In genomic region chr22:44578115-44578457, GRCh38 we compare ENCODE assay signal across 21 cellular contexts.
"Had no signal": no experiment of that assay in that cellular context is flagged by ENCODE, and none has a peak within 500 bp of the region (broad histone marks: within the 10 kb centered on the region; RNA-seq: fewer than 3 reads in every experiment).

No MANE protein-coding gene starts in this region.

- H3K27ac ChIP-seq: colonic mucosa, gastroesophageal sphincter, right atrium auricular region, spleen, tibial nerve had no signal

- H3K9me3 ChIP-seq: colonic mucosa, gastroesophageal sphincter, right atrium auricular region, spleen had no signal

- H3K27me3 Mint-ChIP-seq: activated naive CD8-positive, alpha-beta T cell had no signal

- H3K27ac Mint-ChIP-seq: activated CD4-positive, alpha-beta T cell treated with anti-CD3 and anti-CD28 coated beads for 36 hours; activated CD8-positive, alpha-beta T cell treated with anti-CD3 and anti-CD28 coated beads, Interleukin-2, amount 10 ng/mL, durations not matched to agents 7 days and 5 days; activated naive CD8-positive, alpha-beta T cell; effector memory CD8-positive, alpha-beta T cell; immature natural killer cell; naive thymus-derived CD8-positive, alpha-beta T cell had no signal

- H3K4me1 Mint-ChIP-seq: activated CD4-positive, alpha-beta T cell treated with anti-CD3 and anti-CD28 coated beads for 36 hours; immature natural killer cell; neural crest cell had no signal

- H3K36me3 ChIP-seq: colonic mucosa, gastroesophageal sphincter, right atrium auricular region, spleen, tibial nerve had no signal

- H3K36me3 Mint-ChIP-seq: activated naive CD8-positive, alpha-beta T cell; immature natural killer cell; naive thymus-derived CD8-positive, alpha-beta T cell had no signal

- ATAC-seq: activated CD4-positive, alpha-beta T cell treated with anti-CD3 and anti-CD28 coated beads for 36 hours; activated CD8-positive, alpha-beta T cell treated with anti-CD3 and anti-CD28 coated beads, Interleukin-2, amount 10 ng/mL, durations not matched to agents 7 days and 5 days; effector memory CD8-positive, alpha-beta T cell; gastroesophageal sphincter; naive thymus-derived CD8-positive, alpha-beta T cell; T-helper 17 cell had no signal

- H3K4me1 ChIP-seq: colonic mucosa, spleen, tibial nerve had no signal

- H3K27me3 ChIP-seq: colonic mucosa, right atrium auricular region had no signal

- DNase-seq: activated CD4-positive, alpha-beta T cell treated with anti-CD3 and anti-CD28 coated beads for 36 hours; activated CD8-positive, alpha-beta T cell treated with anti-CD3 and anti-CD28 coated beads, Interleukin-2, amount 10 ng/mL, durations not matched to agents 7 days and 5 days; activated effector memory CD4-positive, alpha-beta T cell treated with Interleukin-2 at 50 U/mL for 16 hours; anterior cingulate cortex; colonic mucosa; effector memory CD8-positive, alpha-beta T cell; erythroblast; hypothalamus; immature natural killer cell; kidney; mesenchymal stem cell; occipital lobe; stimulated activated naive CD4-positive, alpha-beta T cell treated with Interleukin-2 at 50 U/mL for 16 hours; T-helper 17 cell had no signal

- H3K4me3 ChIP-seq: colonic mucosa, gastroesophageal sphincter, right atrium auricular region, spleen, tibial nerve had no signal

- H3K9me3 Mint-ChIP-seq: effector memory CD8-positive, alpha-beta T cell; immature natural killer cell; naive thymus-derived CD8-positive, alpha-beta T cell; neural crest cell had no signal

- H3K4me3 Mint-ChIP-seq: activated CD4-positive, alpha-beta T cell treated with anti-CD3 and anti-CD28 coated beads for 36 hours; activated CD8-positive, alpha-beta T cell treated with anti-CD3 and anti-CD28 coated beads, Interleukin-2, amount 10 ng/mL, durations not matched to agents 7 days and 5 days; activated naive CD8-positive, alpha-beta T cell; effector memory CD8-positive, alpha-beta T cell; immature natural killer cell; naive thymus-derived CD8-positive, alpha-beta T cell; neural crest cell; T-helper 17 cell had no signal
